ENCODE assay signal across 1 cellular context in the genomic region with DNA sequence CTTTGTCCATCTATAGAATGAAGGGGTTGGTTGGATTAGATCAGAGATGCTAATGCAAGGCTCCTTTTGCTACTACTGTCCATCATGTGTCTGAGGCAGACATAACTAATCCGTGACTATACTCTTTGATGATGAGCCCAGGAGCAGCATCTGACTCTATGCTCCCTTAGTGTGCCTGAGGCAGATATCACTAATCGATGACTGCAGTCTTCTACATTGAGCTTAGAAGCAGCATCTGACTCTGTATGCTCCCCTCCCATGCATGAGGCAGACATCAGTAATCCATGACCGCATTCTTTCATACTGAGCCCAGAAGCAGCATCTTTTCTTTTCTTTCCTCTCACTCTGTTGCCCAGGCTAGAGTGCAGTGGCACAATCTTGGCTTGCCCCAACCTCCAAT.
TF ChIP-seq lines count a peak whose summit lies in the region.

No MANE protein-coding gene starts in this region.

TF ChIP-seq in IMR-90, 13 proteins besides CTCF, POLR2A, EP300 and RAD21:
- TF ChIP-seq MAFK (IDR thresholded peaks at IDR 0.05; ENCODE audit: low read depth, low read length) (no peak), MAZ (IDR thresholded peaks at IDR 0.05; ENCODE audit: borderline replicate concordance, low read depth, low read length) (no peak), NFE2L2 (IDR thresholded peaks at IDR 0.05; ENCODE audit: low read depth, low read length) (no peak), RCOR1 (IDR thresholded peaks at IDR 0.05; ENCODE audit: insufficient replicate concordance, low read length) (no peak), CHD1 (IDR thresholded peaks at IDR 0.05; ENCODE audit: low read depth, low read length) (no peak), CEBPB (IDR thresholded peaks at IDR 0.05; ENCODE audit: low read depth, low read length) (no peak), BHLHE40 (IDR thresholded peaks at IDR 0.05; ENCODE audit: low read depth, low read length) (no peak), RFX5 (IDR thresholded peaks at IDR 0.05; ENCODE audit: low read depth, low read length) (no peak), FOS (IDR thresholded peaks at IDR 0.05; ENCODE audit: low read depth, low read length) (no peak), SMC3 (IDR thresholded peaks at IDR 0.05; ENCODE audit: low read depth, low read length) (no peak), MXI1 (IDR thresholded peaks at IDR 0.05; ENCODE audit: borderline replicate concordance, low read depth, low read length) (no peak)
- TF ChIP-seq, protein P1, sequence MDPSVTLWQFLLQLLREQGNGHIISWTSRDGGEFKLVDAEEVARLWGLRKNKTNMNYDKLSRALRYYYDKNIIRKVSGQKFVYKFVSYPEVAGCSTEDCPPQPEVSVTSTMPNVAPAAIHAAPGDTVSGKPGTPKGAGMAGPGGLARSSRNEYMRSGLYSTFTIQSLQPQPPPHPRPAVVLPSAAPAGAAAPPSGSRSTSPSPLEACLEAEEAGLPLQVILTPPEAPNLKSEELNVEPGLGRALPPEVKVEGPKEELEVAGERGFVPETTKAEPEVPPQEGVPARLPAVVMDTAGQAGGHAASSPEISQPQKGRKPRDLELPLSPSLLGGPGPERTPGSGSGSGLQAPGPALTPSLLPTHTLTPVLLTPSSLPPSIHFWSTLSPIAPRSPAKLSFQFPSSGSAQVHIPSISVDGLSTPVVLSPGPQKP (IDR thresholded peaks at IDR 0.05; ENCODE audit: borderline replicate concordance, low read depth, low read length), result no peak
- TF ChIP-seq, protein P2, sequence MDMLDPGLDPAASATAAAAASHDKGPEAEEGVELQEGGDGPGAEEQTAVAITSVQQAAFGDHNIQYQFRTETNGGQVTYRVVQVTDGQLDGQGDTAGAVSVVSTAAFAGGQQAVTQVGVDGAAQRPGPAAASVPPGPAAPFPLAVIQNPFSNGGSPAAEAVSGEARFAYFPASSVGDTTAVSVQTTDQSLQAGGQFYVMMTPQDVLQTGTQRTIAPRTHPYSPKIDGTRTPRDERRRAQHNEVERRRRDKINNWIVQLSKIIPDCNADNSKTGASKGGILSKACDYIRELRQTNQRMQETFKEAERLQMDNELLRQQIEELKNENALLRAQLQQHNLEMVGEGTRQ (IDR thresholded peaks at IDR 0.05; ENCODE audit: low read depth, low read length), result no peak
